In genomic region chr3:37391679-37392078, GRCh38 we compare ENCODE assay signal across 2 cellular contexts.
A peak's percentile ranks its signal among the peaks of the same experiment; 100 is the strongest.
TF ChIP-seq lines count a peak whose summit lies in the region.

No MANE protein-coding gene starts in this region.

TF ChIP-seq in HepG2, 621 proteins besides CTCF, POLR2A, EP300 and RAD21:
- TF ChIP-seq ESRRA (CRISPR knock-in tag; IDR thresholded peaks at IDR 0.05; ENCODE audit: low read depth) (no peak), ZBTB33 (CRISPR knock-in tag; IDR thresholded peaks at IDR 0.05) (peak; percentile 63), FOSL2 (CRISPR knock-in tag; IDR thresholded peaks at IDR 0.05) (peak; percentile 53), ZNF264 (CRISPR knock-in tag; IDR thresholded peaks at IDR 0.05) (no peak), EZH2 (conservative IDR thresholded peaks at IDR 0.05; ENCODE audit: low read depth, low read length) (no peak)

TF ChIP-seq in K562, 482 proteins besides CTCF, POLR2A, EP300 and RAD21:
- TF ChIP-seq ZNF121 (CRISPR knock-in tag; conservative IDR thresholded peaks at IDR 0.05) (no peak), ZNF384 (IDR thresholded peaks at IDR 0.05; ENCODE audit: low read depth, low read length) (0 out of 2 replicates have a peak, but pooled peaks have one; percentile 36), FOSL1 (tag; conservative IDR thresholded peaks at IDR 0.05) (0 out of 2 replicates have a peak, but pooled peaks have one; percentile 42)
